ENCODE assay signal across 1 cellular context in genomic region chr3:192727032-192727847, GRCh38.
TF ChIP-seq lines count a peak whose summit lies in the region.

FGF12 (minus strand) TSS chr3:192727541.

TF ChIP-seq in PFSK-1, 5 proteins besides CTCF, POLR2A, EP300 and RAD21:
- TF ChIP-seq REST (IDR thresholded peaks at IDR 0.05; ENCODE audit: insufficient read depth in 1 of 2, low read depth in 2 of 2, low read length in 2 of 2) = peak; percentile 39 to 86; a peak in 2 of 4 replicates
- TF ChIP-seq TAF1 (IDR thresholded peaks at IDR 0.05; ENCODE audit: borderline replicate concordance, insufficient read depth, low read length) = no peak
